ENCODE assay signal across 8 cellular contexts in genomic region chr5:39217365-39218281, GRCh38.
DNase-seq lines count a peak whose midpoint lies in the region; ATAC-seq and TF ChIP-seq lines count a peak whose summit lies in the region.

No MANE protein-coding gene starts in this region.

- peak; percentile 86 for ATAC-seq in GM21360 (IDR thresholded peaks at IDR 0.05; ENCODE audit: unreplicated experiment)
- ATAC-seq in stimulated activated memory B cell treated with anti-CD40 and anti-IgM and Interleukin-4, amounts not matched to agents 10 μg/mL and 1 μg/mL and 100 μg/mL, for 72 hours = peak; percentile 65

- no peak overlapping the region for H3K27ac Mint-ChIP-seq in stimulated activated memory B cell treated with anti-CD40 and anti-IgM and Interleukin-4, amounts not matched to agents 10 μg/mL and 1 μg/mL and 100 μg/mL, for 72 hours

- no peaks in the 10 kb centered on the region for H3K4me1 ChIP-seq in OCI-LY3 (ENCODE audit: low read length)
- H3K4me1 ChIP-seq in mucosa of rectum (ENCODE audit: control insufficient read depth in 2 of 2, insufficient read depth in 2 of 2, low read length in 2 of 2) = peaks cover 0 to 2% of the 10 kb centered on the region in 2 donors

- H2AFZ ChIP-seq in OCI-LY3 (ENCODE audit: low read depth, low read length) = no peak overlapping the region; the same call in 1 of the 2 replicates

- H4K20me1 ChIP-seq in OCI-LY3 (ENCODE audit: insufficient read depth, low read length) = no peaks in the 10 kb centered on the region

- H3K27ac ChIP-seq in OCI-LY3 (ENCODE audit: low read length) (no peak overlapping the region), mucosa of rectum (ENCODE audit: low read depth in 2 of 2, low read length in 2 of 2) (peak overlapping the region in 1 of 2 donors; percentile 28)

- no peaks in the 10 kb centered on the region for H3K36me3 ChIP-seq in OCI-LY3 (replicated peaks; ENCODE audit: low read depth, low read length)
- no peaks in the 10 kb centered on the region for H3K36me3 ChIP-seq in mucosa of rectum (ENCODE audit: control insufficient read depth in 2 of 2, insufficient read depth in 2 of 2, low read length in 2 of 2)

- H3K4me3 ChIP-seq in OCI-LY3 (ENCODE audit: low read length) (no peak overlapping the region), epithelial cell of esophagus (ENCODE audit: low read length) (no peak overlapping the region), mucosa of rectum (ENCODE audit: low read length in 2 of 2) (peak overlapping the region; percentile 11 to 57)

- H3K27me3 ChIP-seq in OCI-LY3 (ENCODE audit: low read depth, low read length) (no peaks in the 10 kb centered on the region), mucosa of rectum (ENCODE audit: control insufficient read depth in 2 of 2, insufficient read depth in 2 of 2, low read length in 2 of 2) (no peaks in the 10 kb centered on the region)

- peak overlapping the region; percentile 24; the same call in 1 of the 2 replicates for H3K4me2 ChIP-seq in OCI-LY3 (ENCODE audit: low read length)

- no peaks in the 10 kb centered on the region for H3K27me3 Mint-ChIP-seq in stimulated activated memory B cell treated with anti-CD40 and anti-IgM and Interleukin-4, amounts not matched to agents 10 μg/mL and 1 μg/mL and 100 μg/mL, for 72 hours

- TF ChIP-seq CTCF in OCI-LY3 (IDR thresholded peaks at IDR 0.05; ENCODE audit: low read depth, low read length) (peak; percentile 83), epithelial cell of esophagus (IDR thresholded peaks at IDR 0.05; ENCODE audit: insufficient read depth, low read depth, low read length, missing control alignments) (peak; percentile 99)

- no peaks in the 10 kb centered on the region for H3K9me3 Mint-ChIP-seq in stimulated activated memory B cell treated with anti-CD40 and anti-IgM and Interleukin-4, amounts not matched to agents 10 μg/mL and 1 μg/mL and 100 μg/mL, for 72 hours

- H3K4me1 Mint-ChIP-seq in stimulated activated memory B cell treated with anti-CD40 and anti-IgM and Interleukin-4, amounts not matched to agents 10 μg/mL and 1 μg/mL and 100 μg/mL, for 72 hours = no peaks in the 10 kb centered on the region

- H3K36me3 Mint-ChIP-seq in stimulated activated memory B cell treated with anti-CD40 and anti-IgM and Interleukin-4, amounts not matched to agents 10 μg/mL and 1 μg/mL and 100 μg/mL, for 72 hours = no peaks in the 10 kb centered on the region

- no peaks in the 10 kb centered on the region for H3K79me2 ChIP-seq in OCI-LY3 (ENCODE audit: low read length)

- no peaks in the 10 kb centered on the region for H3K9me3 ChIP-seq in OCI-LY3 (ENCODE audit: insufficient read depth, low read length)
- H3K9me3 ChIP-seq in mucosa of rectum (ENCODE audit: control insufficient read depth in 2 of 2, low read length in 2 of 2) = no peaks in the 10 kb centered on the region

- no peak overlapping the region for H3K4me3 Mint-ChIP-seq in stimulated activated memory B cell treated with anti-CD40 and anti-IgM and Interleukin-4, amounts not matched to agents 10 μg/mL and 1 μg/mL and 100 μg/mL, for 72 hours

- DNase-seq in COR-L47 (lab: John Stamatoyannopoulos, UW) = peak; percentile 17
- peak in 51 of 76 experiments; percentile 2 to 75 (median 24) for DNase-seq in HUDEP-2 (lab: John Stamatoyannopoulos, UW; ENCODE audit: unreplicated experiment in 76 of 76)
- DNase-seq in activated T-cell treated with anti-CD3 and anti-CD28 coated beads for 1 hour (ENCODE audit: low read depth) = peak; percentile 57
- peak; percentile 85 for DNase-seq in epithelial cell of esophagus (ENCODE audit: low read depth)

- H3K9ac ChIP-seq in OCI-LY3 (ENCODE audit: low read length) (no peak overlapping the region), mucosa of rectum (ENCODE audit: low read depth in 1 of 2, low read length in 2 of 2) (peak overlapping the region in 1 of 2 donors; percentile 34)

Comparison
In these comparisons a context has a peak if more than half of its experiments do, and no peak if none do; other contexts are left out.
1. DNase-seq: peak in every context shown above with its lines; median percentile 85 in epithelial cell of esophagus; 57 in activated T-cell treated with anti-CD3 and anti-CD28 coated beads for 1 hour; 24 in HUDEP-2; 17 in COR-L47.
2. H3K4me3 ChIP-seq: peak in mucosa of rectum (2 of 2); none in OCI-LY3 (single experiment) and epithelial cell of esophagus (single experiment).